8 cellular contexts compared by ENCODE assay signal in the genomic region with DNA sequence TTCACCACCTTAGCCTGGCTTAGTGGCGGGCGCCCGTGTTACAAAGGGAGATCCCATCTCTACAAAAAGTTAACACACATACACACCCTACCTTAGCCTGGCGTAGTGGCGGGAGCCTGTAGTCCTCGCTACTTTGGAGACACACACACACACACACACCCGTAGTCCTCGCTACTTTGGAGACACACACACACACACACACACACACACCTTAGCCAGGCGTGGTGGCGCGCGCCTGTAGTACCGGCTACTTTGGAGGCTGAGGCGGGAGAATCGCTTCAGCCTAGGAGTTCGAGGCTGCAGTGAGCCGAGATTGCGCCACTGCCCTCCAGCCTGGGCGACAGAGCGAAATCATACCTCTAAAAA. TPM values are rescaled to one million over a fixed set of nuclear protein-coding genes. Genes with fewer than 3 reads are reported as not detected.
DNase-seq lines count a peak whose midpoint lies in the region; ATAC-seq and TF ChIP-seq lines count a peak whose summit lies in the region.

No MANE protein-coding gene starts in this region.

- no peaks in the 10 kb centered on the region for H3K9me2 ChIP-seq in Loucy (replicated peaks; ENCODE audit: low read depth, low read length)

- H3K27me3 Mint-ChIP-seq in activated naive CD8-positive, alpha-beta T cell treated with anti-CD3 and anti-CD28 coated beads, Interleukin-2, amount 50 U/mL, for 24 hours: no peaks in the 10 kb centered on the region

- H3K36me3 Mint-ChIP-seq in activated naive CD8-positive, alpha-beta T cell treated with anti-CD3 and anti-CD28 coated beads, Interleukin-2, amount 50 U/mL, for 24 hours (ENCODE audit: low read depth): peaks cover 9% of the 10 kb centered on the region

- H3K4me3 ChIP-seq in AG09309 (ENCODE audit: control insufficient read depth, low read depth, low read length) (peak overlapping the region; percentile 75), Loucy (ENCODE audit: low read length, poor library complexity, severe bottlenecking) (peak overlapping the region; percentile 95), iPS-15b (ENCODE audit: low read depth, low read length) (peak overlapping the region; percentile 73)

- H3K9ac ChIP-seq in Loucy (ENCODE audit: low read depth, low read length, poor library complexity, severe bottlenecking): peak overlapping the region; percentile 77
- H3K9ac ChIP-seq in iPS-15b (ENCODE audit: low read depth, low read length): peak overlapping the region; percentile 47

- H2AFZ ChIP-seq in Loucy (ENCODE audit: low read length): peak overlapping the region; percentile 95

- H3K27ac Mint-ChIP-seq in activated naive CD8-positive, alpha-beta T cell treated with anti-CD3 and anti-CD28 coated beads, Interleukin-2, amount 50 U/mL, for 24 hours: peak overlapping the region; percentile 89

- TF ChIP-seq CTCF in AG09309 (IDR thresholded peaks at IDR 0.05; ENCODE audit: control insufficient read depth, insufficient read depth, low read depth, low read length, missing control alignments): no peak
- TF ChIP-seq CTCF in Loucy (conservative IDR thresholded peaks at IDR 0.05; ENCODE audit: low read length): no peak

- H3K79me2 ChIP-seq in Loucy (ENCODE audit: insufficient read depth, low read length): peaks cover 87% of the 10 kb centered on the region

- peak overlapping the region; percentile 100 for H3K4me2 ChIP-seq in Loucy (ENCODE audit: low read depth, low read length, poor library complexity, severe bottlenecking)

- H3K36me3 ChIP-seq in Loucy (ENCODE audit: insufficient read depth, low read length) (no peaks in the 10 kb centered on the region), iPS-15b (ENCODE audit: control insufficient read depth, insufficient read depth, low read length) (no peaks in the 10 kb centered on the region)

- peaks cover 3% of the 10 kb centered on the region; the same call in 1 of the 2 replicates for H3F3A ChIP-seq in Loucy (ENCODE audit: low read depth)

- H3K9me3 Mint-ChIP-seq in activated naive CD8-positive, alpha-beta T cell treated with anti-CD3 and anti-CD28 coated beads, Interleukin-2, amount 50 U/mL, for 24 hours: no peaks in the 10 kb centered on the region

- no peaks in the 10 kb centered on the region for H3K9me3 ChIP-seq in Loucy (ENCODE audit: insufficient read depth, low read depth, low read length)
- no peaks in the 10 kb centered on the region for H3K9me3 ChIP-seq in iPS-15b (ENCODE audit: control insufficient read depth, insufficient read depth, low read length)

- peak; percentile 15 for ATAC-seq in GM19455 (IDR thresholded peaks at IDR 0.05; ENCODE audit: unreplicated experiment)
- ATAC-seq in activated naive CD8-positive, alpha-beta T cell treated with anti-CD3 and anti-CD28 coated beads, Interleukin-2, amount 50 U/mL, for 24 hours: no peak

- peak overlapping the region; percentile 92 for H3K4me3 Mint-ChIP-seq in activated naive CD8-positive, alpha-beta T cell treated with anti-CD3 and anti-CD28 coated beads, Interleukin-2, amount 50 U/mL, for 24 hours

- H3K27me3 ChIP-seq in Loucy (ENCODE audit: insufficient read depth, low read length, poor library complexity, severe bottlenecking): no peaks in the 10 kb centered on the region
- H3K27me3 ChIP-seq in iPS-15b (ENCODE audit: control insufficient read depth, insufficient read depth, low read length): no peaks in the 10 kb centered on the region

- H3K4me1 ChIP-seq in Loucy (ENCODE audit: insufficient read depth, low read length, poor library complexity, severe bottlenecking) (peaks cover 59% of the 10 kb centered on the region), iPS-15b (ENCODE audit: control insufficient read depth, insufficient read depth, low read length) (peaks cover 5% of the 10 kb centered on the region)

- peaks cover 68% of the 10 kb centered on the region for H3K4me1 Mint-ChIP-seq in activated naive CD8-positive, alpha-beta T cell treated with anti-CD3 and anti-CD28 coated beads, Interleukin-2, amount 50 U/mL, for 24 hours

- DNase-seq in AG09309 (ENCODE audit: low read depth) (no peak), OCI-M2 (lab: John Stamatoyannopoulos, UW; ENCODE audit: unreplicated experiment) (no peak), H4 (ENCODE audit: low spot score) (no peak)
- DNase-seq in activated naive CD8-positive, alpha-beta T cell treated with anti-CD3 and anti-CD28 coated beads, Interleukin-2, amount 50 U/mL, for 24 hours: peak; percentile 41
- peak; percentile 4 for DNase-seq in stimulated activated CD8-positive, alpha-beta memory T cell treated with anti-CD3 and anti-CD28 coated beads, Interleukin-4, amount 100 ng/mL, for 24 hours (ENCODE audit: low read depth)

- peaks cover 63% of the 10 kb centered on the region for H4K20me1 ChIP-seq in Loucy (ENCODE audit: insufficient read depth, low read length, poor library complexity, severe bottlenecking)

RNA-seq across cellular contexts. Expression of a gene that starts 0.6 kb away (rescaled TPM):
- 25.1 and 37.6 TPM in 2 replicates for total RNA-seq in H4 (2014; rRNA removed; shearing (Covaris generic))

Comparison
In these comparisons a context has a peak if more than half of its experiments do, and no peak if none do; other contexts are left out.
1. DNase-seq: peak in activated naive CD8-positive, alpha-beta T cell treated with anti-CD3 and anti-CD28 coated beads, Interleukin-2, amount 50 U/mL, for 24 hours (single experiment) and stimulated activated CD8-positive, alpha-beta memory T cell treated with anti-CD3 and anti-CD28 coated beads, Interleukin-4, amount 100 ng/mL, for 24 hours (single experiment); none in AG09309 (single experiment), OCI-M2 (single experiment) and H4 (single experiment).
2. Peak in every context shown above with its lines, with median percentiles within 50 percentile points of each other: H3K4me3 ChIP-seq.